Comparison of ENCODE assay signal across 30 cellular contexts in the genomic region with DNA sequence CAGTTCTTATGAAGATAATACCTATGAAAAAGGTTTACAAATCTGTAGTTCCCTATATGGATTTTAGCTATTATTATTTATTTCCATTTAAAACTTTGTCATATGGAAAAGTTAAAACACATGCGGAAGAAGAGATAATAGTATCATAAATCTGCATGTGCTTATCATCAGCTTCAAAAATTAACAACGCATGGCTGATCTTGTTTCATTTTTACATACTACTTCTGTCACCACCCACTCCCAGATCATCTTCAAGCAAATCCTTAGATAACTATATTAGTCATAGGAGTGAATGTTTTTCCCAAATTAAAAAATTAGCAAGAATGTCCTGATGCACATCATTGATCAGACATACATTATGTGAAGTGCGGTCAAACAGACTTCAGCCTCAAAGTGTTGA.
"Had no signal": no experiment of that assay in that cellular context is flagged by ENCODE, and none has a peak within 500 bp of the region (broad histone marks: within the 10 kb centered on the region; RNA-seq: fewer than 3 reads in every experiment).

No MANE protein-coding gene starts in this region.

- ATAC-seq: activated CD8-positive, alpha-beta memory T cell treated with anti-CD3 and anti-CD28 coated beads, Interleukin-2, amount 10 ng/mL, durations not matched to agents 7 days and 5 days had no signal

- H3K4me1 ChIP-seq: ascending aorta had no signal

- H3K27ac ChIP-seq: ascending aorta, cardiac muscle cell, VCaP had no signal

- H3K9me3 ChIP-seq: ascending aorta had no signal

- H3K27me3 ChIP-seq: ascending aorta, cardiac muscle cell had no signal

- H3K4me3 ChIP-seq: ascending aorta, cardiac muscle cell had no signal

- H3K36me3 ChIP-seq: ascending aorta, cardiac muscle cell had no signal

- DNase-seq: activated B cell treated with CpG ODN at 0.5 μM for 24 hours; activated CD4-positive, alpha-beta memory T cell treated with anti-CD3 and anti-CD28 coated beads, Interleukin-2, amount 10 ng/mL, durations not matched to agents 7 days and 5 days; activated CD4-positive, alpha-beta T cell treated with anti-CD3 and anti-CD28 coated beads for 4 hours; activated CD4-positive, CD25-positive, alpha-beta regulatory T cell treated with anti-CD3 and anti-CD28 coated beads, Interleukin-2, amount 50 U/mL, for 72 hours; activated CD8-positive, alpha-beta memory T cell treated with anti-CD3 and anti-CD28 coated beads for 24 hours; activated CD8-positive, alpha-beta memory T cell treated with anti-CD3 and anti-CD28 coated beads, Interleukin-2, amount 10 ng/mL, durations not matched to agents 7 days and 5 days; activated CD8-positive, alpha-beta memory T cell treated with anti-CD3 and anti-CD28 coated beads, Interleukin-2, amount 50 U/mL, for 48 hours; activated gamma-delta T cell; activated naive CD4-positive, alpha-beta T cell treated with Interleukin-2 at 50 U/mL for 16 hours; activated naive CD8-positive, alpha-beta T cell treated with anti-CD3 and anti-CD28 coated beads, Interleukin-2, amount 10 ng/mL, durations not matched to agents 7 days and 5 days; activated T-cell treated with anti-CD3 and anti-CD28 coated beads, Interleukin-2, amount 50 U/mL, for 48 hours; amygdala; KG1; MM.1S; MV-4-11; NCI-H1092; NCI-H1436 treated with DMSO at 0.1 percent for 48 hours; NCI-H187; NCI-H2029 treated with DMSO at 0.1 percent for 48 hours; NCI-H2107; NCI-H2171; NCI-H510A; NCI-H526; NCI-H748 treated with DMSO at 0.1 percent for 48 hours; NK-92 treated with Interleukin-12 subunit alpha and Interleukin-12 subunit beta, amount 100 ng/mL, for 24 hours; Right ventricle myocardium superior; T1000 had no signal
